Comparison of ENCODE assay signal across 8 cellular contexts in the genomic region with DNA sequence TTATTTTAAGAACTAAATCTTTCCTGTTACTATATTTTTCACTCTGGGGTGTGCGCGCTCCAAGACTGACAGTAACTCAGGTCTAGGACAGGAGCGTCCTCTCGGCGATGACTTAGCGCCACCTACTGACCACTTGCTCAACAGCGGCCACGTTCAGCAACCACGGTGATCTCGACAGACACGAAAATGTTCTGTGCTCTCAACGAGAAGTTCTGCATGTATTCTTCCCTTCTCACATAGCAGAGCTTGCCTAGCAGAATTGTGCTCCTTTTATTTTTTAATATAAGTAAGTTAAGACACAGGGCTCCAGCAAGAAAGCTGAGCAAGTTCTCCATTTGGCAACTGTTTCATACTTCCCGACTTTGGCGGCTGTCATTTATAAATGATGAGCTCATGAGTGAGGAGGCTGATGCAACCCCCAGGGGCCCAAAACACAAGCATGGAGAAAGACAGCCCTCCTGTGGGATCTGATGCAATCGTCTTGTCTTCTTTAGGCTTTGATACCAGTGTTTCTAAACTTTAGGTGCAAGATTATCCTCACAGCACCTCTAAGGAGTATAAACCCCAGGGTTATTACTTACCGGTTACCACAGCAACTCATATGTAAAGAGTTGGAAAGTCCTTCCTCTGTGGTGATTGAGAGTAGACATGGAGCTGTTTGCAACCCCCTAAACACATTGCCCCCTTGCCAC.
DNase-seq lines count a peak whose midpoint lies in the region; ATAC-seq and TF ChIP-seq lines count a peak whose summit lies in the region.

No MANE protein-coding gene starts in this region.

- H3K4me3 Mint-ChIP-seq in WTC11, result no peak overlapping the region

- H3K36me3 Mint-ChIP-seq in WTC11, result peaks cover 21% of the 10 kb centered on the region

- H3K27me3 Mint-ChIP-seq in WTC11 (ENCODE audit: low read depth), result no peaks in the 10 kb centered on the region

- H3K9me3 Mint-ChIP-seq in WTC11, result peaks cover 38% of the 10 kb centered on the region

- H3K4me3 ChIP-seq in cardiac fibroblast (replicated peaks in 1 of 2; ENCODE audit: low read depth in 2 of 2, low read length in 2 of 2), result peak overlapping the region in 1 of 2 donors; percentile 4

- CTCF ChIA-PET in WTC11 (lab: Charles Lee), result interaction anchor here (0.7 to 2.4 kb wide), 26 partner anchors 9 to 977 kb away, joined by 3 to 26 read pairs (median 4); no protein-coding TSS in a partner anchor

- peak; percentile 96 for DNase-seq in Ammon's horn (ENCODE audit: low spot score)
- peak; percentile 85 for DNase-seq in NCI-H2227 (lab: John Stamatoyannopoulos, UW; ENCODE audit: unreplicated experiment)
- DNase-seq in WTC11 (ENCODE audit: low spot score), result peak; percentile 87
- peak; percentile 88 to 92 for DNase-seq in cardiac fibroblast (ENCODE audit: low read depth in 2 of 2)
- peak; percentile 89 for DNase-seq in kidney glomerular epithelial cell (lab: John Stamatoyannopoulos, UW)
- peak; percentile 81 for DNase-seq in stimulated activated CD4-positive, alpha-beta T cell treated with anti-CD3 and anti-CD28 coated beads, Interleukin-1b, Interleukin-23, amount 100 ng/mL, for 48 hours

- TF ChIP-seq CTCF in WTC11 (IDR thresholded peaks at IDR 0.05) (peak; percentile 87), cardiac fibroblast (IDR thresholded peaks at IDR 0.05; ENCODE audit: low read depth, low read length) (peak; percentile 95)

- POLR2A ChIA-PET in WTC11 (lab: Charles Lee), result no interaction called here

- no peak overlapping the region for H3K27ac Mint-ChIP-seq in WTC11

- peak; percentile 97 for ATAC-seq in GM18909 (IDR thresholded peaks at IDR 0.05; ENCODE audit: poor library complexity, unreplicated experiment)
- ATAC-seq in HG03135 (IDR thresholded peaks at IDR 0.05; ENCODE audit: unreplicated experiment), result peak; percentile 94
- ATAC-seq in WTC11, result peak; percentile 96

- H3K4me1 Mint-ChIP-seq in WTC11, result peaks cover 8% of the 10 kb centered on the region

TF ChIP-seq in WTC11, 78 proteins besides CTCF, POLR2A, EP300 and RAD21:
- peak; percentile 96 for TF ChIP-seq GABPB1 (CRISPR knock-in tag; IDR thresholded peaks at IDR 0.05)
- no peak for TF ChIP-seq NR1H2 (CRISPR knock-in tag; IDR thresholded peaks at IDR 0.05)
TF ChIP-seq in WTC11: peak in this region for 1.
